In the genomic region with DNA sequence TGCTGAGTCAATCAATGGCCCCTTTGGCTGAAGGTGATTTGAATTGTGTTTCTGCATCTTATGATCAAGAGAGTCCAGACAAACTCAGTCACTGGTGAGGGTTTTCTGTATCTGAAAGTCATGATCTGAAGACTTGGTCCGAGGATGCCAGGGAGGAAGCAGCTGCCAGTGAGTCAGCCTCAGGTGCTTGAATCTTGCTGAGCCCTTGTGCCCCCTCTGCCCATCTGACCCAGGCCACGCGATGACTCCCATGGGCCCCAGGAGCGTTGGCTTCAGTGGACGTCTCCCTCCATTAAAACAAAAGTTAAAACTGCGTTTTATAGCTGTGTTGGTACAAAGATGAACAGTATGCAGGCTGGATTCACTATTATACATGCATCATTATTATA, we compare ENCODE assay signal across 21 cellular contexts.
DNase-seq lines count a peak whose midpoint lies in the region; ATAC-seq and TF ChIP-seq lines count a peak whose summit lies in the region.
"Had no signal": no experiment of that assay in that cellular context is flagged by ENCODE, and none has a peak within 500 bp of the region (broad histone marks: within the 10 kb centered on the region; RNA-seq: fewer than 3 reads in every experiment).

No MANE protein-coding gene starts in this region.

- peaks cover 5% of the 10 kb centered on the region for H3K36me3 Mint-ChIP-seq in chondrocyte (ENCODE audit: low read depth)
- H3K36me3 Mint-ChIP-seq in GM23338 (ENCODE audit: low read depth): no peaks in the 10 kb centered on the region; the same call in 2 of the 3 replicates

- DNase-seq in HT1080 (ENCODE audit: low read depth) (peak; percentile 38), chondrocyte (ENCODE audit: low spot score) (peak; percentile 40), mesenteric fat pad (ENCODE audit: low spot score) (peak; percentile 69), testis (no peak), occipital lobe (lab: John Stamatoyannopoulos, UW) (no peak), GM23338 (ENCODE audit: low spot score) (no peak), amygdala (lab: John Stamatoyannopoulos, UW) (no peak)
- DNase-seq: activated CD4-positive, alpha-beta T cell treated with anti-CD3 and anti-CD28 coated beads for 36 hours; activated T-cell treated with anti-CD3 and anti-CD28 coated beads for 4 hours; DMS 273 treated with DMSO at 0.1 percent for 48 hours; GOT3; Kasumi-1; NCI-H446; stimulated activated CD4-positive, alpha-beta T cell treated with anti-CD3 and anti-CD28 coated beads, Interleukin-2, amount 100 ng/mL, for 24 hours; T-helper 17 cell; upper lobe of left lung had no signal

- H3K27ac Mint-ChIP-seq in chondrocyte (ENCODE audit: unreplicated experiment) (no peak overlapping the region), GM23338 (no peak overlapping the region)
- H3K27ac Mint-ChIP-seq: activated CD4-positive, alpha-beta T cell treated with anti-CD3 and anti-CD28 coated beads for 36 hours; CD4-positive, alpha-beta T cell; T-helper 17 cell had no signal

- H3K4me3 Mint-ChIP-seq in chondrocyte (ENCODE audit: unreplicated experiment) (no peak overlapping the region), GM23338 (no peak overlapping the region)
- H3K4me3 Mint-ChIP-seq: activated CD4-positive, alpha-beta T cell treated with anti-CD3 and anti-CD28 coated beads for 36 hours; CD4-positive, alpha-beta T cell; T-helper 17 cell had no signal

- no peaks in the 10 kb centered on the region for H3K27me3 Mint-ChIP-seq in chondrocyte (ENCODE audit: low read depth)
- H3K27me3 Mint-ChIP-seq in GM23338 (ENCODE audit: insufficient read depth, low read depth, poor library complexity): no peaks in the 10 kb centered on the region
- H3K27me3 Mint-ChIP-seq: activated CD4-positive, alpha-beta T cell treated with anti-CD3 and anti-CD28 coated beads for 36 hours; CD4-positive, alpha-beta T cell; T-helper 17 cell had no signal

- no peak overlapping the region for H3K4me2 ChIP-seq in GM23338
- H3K4me2 ChIP-seq: smooth muscle cell had no signal

- peaks cover 14% of the 10 kb centered on the region for H3K9me3 Mint-ChIP-seq in chondrocyte (ENCODE audit: low read depth)
- peaks cover 7% of the 10 kb centered on the region for H3K9me3 Mint-ChIP-seq in GM23338

- no peaks in the 10 kb centered on the region for H3K79me2 ChIP-seq in GM23338 (replicated peaks; ENCODE audit: insufficient read depth)

- no peak overlapping the region for H3K4me3 ChIP-seq in testis
- no peak overlapping the region for H3K4me3 ChIP-seq in GM23338
- H3K4me3 ChIP-seq: smooth muscle cell, upper lobe of left lung had no signal

- no peak overlapping the region for H2AFZ ChIP-seq in GM23338

- no peak for TF ChIP-seq CTCF in chondrocyte (IDR thresholded peaks at IDR 0.05)
- no peak for TF ChIP-seq CTCF in testis (IDR thresholded peaks at IDR 0.05)
- no peak for TF ChIP-seq CTCF in GM23338 (conservative IDR thresholded peaks at IDR 0.05; ENCODE audit: low read depth in 2 of 2)

- H3K27ac ChIP-seq in testis (peak overlapping the region; percentile 15 to 32), GM23338 (ENCODE audit: low read depth) (no peak overlapping the region)
- H3K27ac ChIP-seq: epithelial cell of prostate, upper lobe of left lung had no signal

- no peaks in the 10 kb centered on the region for H4K20me1 ChIP-seq in GM23338 (replicated peaks; ENCODE audit: insufficient read depth)

- ATAC-seq in GM23338: no peak
- ATAC-seq: activated CD4-positive, alpha-beta T cell treated with anti-CD3 and anti-CD28 coated beads for 36 hours; left colon; SK-N-SH treated with all-trans-retinoic acid at 6 μM for 48 hours; T-helper 17 cell had no signal

- no peaks in the 10 kb centered on the region for H3K9me2 ChIP-seq in GM23338 (ENCODE audit: insufficient read depth)

- no peak for TF ChIP-seq POLR2A in testis (IDR thresholded peaks at IDR 0.05)

- WGBS in testis, 2 donors: 69 to 93% methylated on average over 5 to 6 of the region's 6 CpGs

- H3K4me1 ChIP-seq in testis: peaks cover 13% of the 10 kb centered on the region
- no peaks in the 10 kb centered on the region for H3K4me1 ChIP-seq in GM23338 (ENCODE audit: insufficient read depth)

- H3K27me3 ChIP-seq in testis: no peaks in the 10 kb centered on the region
- H3K27me3 ChIP-seq in GM23338 (ENCODE audit: insufficient read depth): no peaks in the 10 kb centered on the region
- H3K27me3 ChIP-seq: upper lobe of left lung had no signal

- intact Hi-C loops in testis (cut with DNase I; ENCODE audit: low total_unique reads): no loop called here

- no peaks in the 10 kb centered on the region for H3F3A ChIP-seq in GM23338 (replicated peaks; ENCODE audit: low read depth)

- H3K36me3 ChIP-seq in testis (ENCODE audit: low read depth, missing control alignments): no peaks in the 10 kb centered on the region
- H3K36me3 ChIP-seq in GM23338 (ENCODE audit: insufficient read depth): no peaks in the 10 kb centered on the region
- H3K36me3 ChIP-seq: upper lobe of left lung had no signal

- H3K4me1 Mint-ChIP-seq in chondrocyte (ENCODE audit: low read depth) (peaks cover 5% of the 10 kb centered on the region), GM23338 (no peaks in the 10 kb centered on the region; the same call in 2 of the 3 replicates)
- H3K4me1 Mint-ChIP-seq: activated CD4-positive, alpha-beta T cell treated with anti-CD3 and anti-CD28 coated beads for 36 hours; T-helper 17 cell had no signal

- no peaks in the 10 kb centered on the region for H3K9me3 ChIP-seq in testis
- H3K9me3 ChIP-seq: upper lobe of left lung had no signal

TF ChIP-seq in GM23338, 12 proteins besides CTCF, POLR2A, EP300 and RAD21 (continues in another document):
- no peak for TF ChIP-seq ZNF114 (CRISPR knock-in tag; IDR thresholded peaks at IDR 0.05)
- TF ChIP-seq ETS1 (IDR thresholded peaks at IDR 0.05): no peak
- TF ChIP-seq EZH2phosphoT487 (IDR thresholded peaks at IDR 0.05; ENCODE audit: unreplicated experiment): no peak
- no peak for TF ChIP-seq EZH2 (IDR thresholded peaks at IDR 0.05; ENCODE audit: low read depth, unreplicated experiment)

Comparison
In these comparisons a context has a peak if more than half of its experiments do, and no peak if none do; other contexts are left out.
1. DNase-seq: peak in HT1080 (single experiment), chondrocyte (single experiment) and mesenteric fat pad (single experiment); none in testis (single experiment), occipital lobe (single experiment), GM23338 (single experiment) and amygdala (0 of 56).